9 cellular contexts compared by ENCODE assay signal in genomic region chr4:41530741-41531140, GRCh38. TPM values are rescaled to one million over a fixed set of nuclear protein-coding genes. Genes with fewer than 3 reads are reported as not detected.
"Had no signal": no experiment of that assay in that cellular context is flagged by ENCODE, and none has a peak within 500 bp of the region (broad histone marks: within the 10 kb centered on the region; RNA-seq: fewer than 3 reads in every experiment).

No MANE protein-coding gene starts in this region.

- H3K9ac ChIP-seq: GM23248 had no signal

- H3K9me3 Mint-ChIP-seq: H9 had no signal

- H2AFZ ChIP-seq: GM23248 had no signal

- FAIRE-seq: H54, HTR-8/SVneo, K562 had no signal

- H3K27ac ChIP-seq: GM23248 had no signal

- DNase-seq: GM23248, GOT3, H9, IMR-90, KG1 had no signal

- H3K4me3 Mint-ChIP-seq: H9 had no signal

- ATAC-seq: HCT116, K562 had no signal

- H3K4me3 ChIP-seq: GM23248, K562 had no signal

RNA-seq across cellular contexts. Expression of gene LIMCH1, which starts 7.2 kb away (rescaled TPM):
- polyA plus RNA-seq: K562 had no signal
